ENCODE assay signal across 8 cellular contexts in genomic region chr18:3451989-3452749, GRCh38. TPM values are rescaled to one million over a fixed set of nuclear protein-coding genes. Genes with fewer than 3 reads are reported as not detected.
DNase-seq lines count a peak whose midpoint lies in the region; ATAC-seq, FAIRE-seq and TF ChIP-seq lines count a peak whose summit lies in the region.

No MANE protein-coding gene starts in this region.

- H2AFZ ChIP-seq in endothelial cell of umbilical vein (ENCODE audit: low read depth, low read length), result no peak overlapping the region

- peaks cover 47% of the 10 kb centered on the region for H3K4me1 Mint-ChIP-seq in activated CD8-positive, alpha-beta memory T cell treated with anti-CD3 and anti-CD28 coated beads, Interleukin-2, amount 10 ng/mL, durations not matched to agents 7 days and 5 days

- 1% methylated on average over 42 to 46 of the region's 53 CpGs for WGBS in tibial nerve, 2 donors

- TF ChIP-seq CTCF in AG09309 (IDR thresholded peaks at IDR 0.05; ENCODE audit: control insufficient read depth, insufficient read depth, low read depth, low read length, missing control alignments) (no peak), endothelial cell of umbilical vein (IDR thresholded peaks at IDR 0.05; ENCODE audit: extremely low read depth in 1 of 2, insufficient read depth in 1 of 2, low read depth in 1 of 2, low read length in 2 of 2) (no peak), tibial nerve (IDR thresholded peaks at IDR 0.05) (peak in 1 of 5 experiments; percentile 7)

- no peak for DNase-seq in AG09309 (ENCODE audit: low read depth)
- peak; percentile 51 for DNase-seq in HT1080 (ENCODE audit: low read depth)
- no peak for DNase-seq in activated CD8-positive, alpha-beta memory T cell treated with anti-CD3 and anti-CD28 coated beads, Interleukin-2, amount 10 ng/mL, durations not matched to agents 7 days and 5 days
- peak; percentile 70 for DNase-seq in endothelial cell of umbilical vein (ENCODE audit: low read depth, low spot score)
- DNase-seq in tibial nerve (ENCODE audit: low spot score in 2 of 2), result peak; percentile 50 to 55

- H3K4me2 ChIP-seq in endothelial cell of umbilical vein (ENCODE audit: insufficient read depth, low read length), result peak overlapping the region; percentile 98

- no peak for ATAC-seq in activated CD8-positive, alpha-beta memory T cell treated with anti-CD3 and anti-CD28 coated beads, Interleukin-2, amount 10 ng/mL, durations not matched to agents 7 days and 5 days
- ATAC-seq in HG02981 (IDR thresholded peaks at IDR 0.05; ENCODE audit: unreplicated experiment) (no peak), GM21447 (IDR thresholded peaks at IDR 0.05; ENCODE audit: unreplicated experiment) (no peak)

- no peaks in the 10 kb centered on the region for H3K9me3 Mint-ChIP-seq in activated CD8-positive, alpha-beta memory T cell treated with anti-CD3 and anti-CD28 coated beads, Interleukin-2, amount 10 ng/mL, durations not matched to agents 7 days and 5 days (ENCODE audit: low read depth)

- H3K36me3 ChIP-seq in endothelial cell of umbilical vein (ENCODE audit: control insufficient read depth in 2 of 2, extremely low read depth in 1 of 2, insufficient read depth in 2 of 2, low read length in 2 of 2) (peaks cover 6 to 11% of the 10 kb centered on the region in 2 experiments), muscle layer of colon (ENCODE audit: insufficient read depth, low read length) (peaks cover 9% of the 10 kb centered on the region), tibial nerve (peaks cover 0 to 11% (median 0%) of the 10 kb centered on the region in 3 donors)

- peaks cover 70% of the 10 kb centered on the region for H3K79me2 ChIP-seq in endothelial cell of umbilical vein (ENCODE audit: control insufficient read depth, insufficient read depth, low read length)

- no peak for TF ChIP-seq POLR2A in endothelial cell of umbilical vein (IDR thresholded peaks at IDR 0.05; ENCODE audit: low read depth, low read length)
- TF ChIP-seq POLR2A in tibial nerve (IDR thresholded peaks at IDR 0.05), result peak in 1 of 2 donors; percentile 53

- peak overlapping the region; percentile 87 for H3K4me3 Mint-ChIP-seq in activated CD8-positive, alpha-beta memory T cell treated with anti-CD3 and anti-CD28 coated beads, Interleukin-2, amount 10 ng/mL, durations not matched to agents 7 days and 5 days

- peaks cover 6% of the 10 kb centered on the region for H3K36me3 Mint-ChIP-seq in activated CD8-positive, alpha-beta memory T cell treated with anti-CD3 and anti-CD28 coated beads, Interleukin-2, amount 10 ng/mL, durations not matched to agents 7 days and 5 days

- H3K9me3 ChIP-seq in endothelial cell of umbilical vein (replicated peaks; ENCODE audit: control insufficient read depth, insufficient read depth, low read length), result no peaks in the 10 kb centered on the region
- no peaks in the 10 kb centered on the region for H3K9me3 ChIP-seq in muscle layer of colon (ENCODE audit: low read length)
- no peaks in the 10 kb centered on the region for H3K9me3 ChIP-seq in tibial nerve

- no peaks in the 10 kb centered on the region for H4K20me1 ChIP-seq in endothelial cell of umbilical vein (replicated peaks; ENCODE audit: control insufficient read depth, extremely low read depth, insufficient read depth, low read length)

- BruUV-seq in endothelial cell of umbilical vein (replicated peaks; lab: Mats Ljungman, UMichigan), result no TSS peak

- peak overlapping the region; percentile 84 for H3K27ac Mint-ChIP-seq in activated CD8-positive, alpha-beta memory T cell treated with anti-CD3 and anti-CD28 coated beads, Interleukin-2, amount 10 ng/mL, durations not matched to agents 7 days and 5 days

- TF ChIP-seq EP300 in tibial nerve (IDR thresholded peaks at IDR 0.05), result peak in 1 of 2 donors; percentile 65

- no peaks in the 10 kb centered on the region for H3K9me1 ChIP-seq in endothelial cell of umbilical vein (replicated peaks; ENCODE audit: control insufficient read depth, extremely low read depth, insufficient read depth, low read length)

- H3K9ac ChIP-seq in endothelial cell of umbilical vein (replicated peaks; ENCODE audit: extremely low read depth, insufficient read depth, low read length) (peak overlapping the region; percentile 96), muscle layer of colon (ENCODE audit: low read length) (peak overlapping the region; percentile 99)

- H3K27ac ChIP-seq in endothelial cell of umbilical vein (ENCODE audit: insufficient read depth, low read depth, low read length) (peak overlapping the region; percentile 98), muscle layer of colon (ENCODE audit: low read depth, low read length) (peak overlapping the region; percentile 100), tibial nerve (peak overlapping the region; percentile 97 to 99 (median 98))

- H3K4me3 ChIP-seq in AG09309 (ENCODE audit: control insufficient read depth, low read depth, low read length) (peak overlapping the region; percentile 93), endothelial cell of umbilical vein (replicated peaks in 1 of 3; ENCODE audit: insufficient read depth in 1 of 3, low read depth in 1 of 3, low read length in 3 of 3) (peak overlapping the region; percentile 90 to 95 (median 92)), muscle layer of colon (ENCODE audit: low read depth in 1 of 2, low read length in 2 of 2) (peak overlapping the region; percentile 99 to 100), tibial nerve (peak overlapping the region; percentile 64 to 92 (median 80))

- H3K4me1 ChIP-seq in endothelial cell of umbilical vein (ENCODE audit: control insufficient read depth, extremely low read depth, insufficient read depth, low read length), result peaks cover 39% of the 10 kb centered on the region
- peaks cover 31% of the 10 kb centered on the region for H3K4me1 ChIP-seq in muscle layer of colon (ENCODE audit: insufficient read depth, low read length)
- peaks cover 0 to 35% (median 24%) of the 10 kb centered on the region in 4 donors for H3K4me1 ChIP-seq in tibial nerve

- H3K27me3 Mint-ChIP-seq in activated CD8-positive, alpha-beta memory T cell treated with anti-CD3 and anti-CD28 coated beads, Interleukin-2, amount 10 ng/mL, durations not matched to agents 7 days and 5 days, result no peaks in the 10 kb centered on the region

- CTCF ChIA-PET in activated CD8-positive, alpha-beta memory T cell treated with anti-CD3 and anti-CD28 coated beads, Interleukin-2, amount 10 ng/mL, durations not matched to agents 7 days and 5 days (lab: Charles Lee), result interaction anchor here (0.8 to 5.3 kb wide), 15 partner anchors 10 to 213 kb away, joined by 3 to 50 read pairs (median 4); no protein-coding TSS in a partner anchor
- CTCF ChIA-PET in endothelial cell of umbilical vein (lab: Charles Lee), result interaction anchor here (0.9 to 6.0 kb wide), 11 partner anchors 14 to 418 kb away, joined by 3 to 61 read pairs (median 17); no protein-coding TSS in a partner anchor

- POLR2A ChIA-PET in endothelial cell of umbilical vein (lab: Charles Lee), result interaction anchor here (1.2 to 1.9 kb wide), 3 partner anchors 14 to 151 kb away, joined by 3 to 15 read pairs (median 12); no protein-coding TSS in a partner anchor

- FAIRE-seq in endothelial cell of umbilical vein (lab: Jason Lieb, UNC), result peak; percentile 24

- H3K27me3 ChIP-seq in endothelial cell of umbilical vein (ENCODE audit: control insufficient read depth in 2 of 2, insufficient read depth in 2 of 2, low read length in 2 of 2), result no peaks in the 10 kb centered on the region
- no peaks in the 10 kb centered on the region for H3K27me3 ChIP-seq in muscle layer of colon (ENCODE audit: control insufficient read depth in 1 of 2, insufficient read depth in 2 of 2, low read length in 2 of 2)
- no peaks in the 10 kb centered on the region for H3K27me3 ChIP-seq in tibial nerve

- dilution Hi-C loops in endothelial cell of umbilical vein (cut with MboI; ENCODE audit: extremely low pct_ligation_motif_present, low sequenced_read_pairs), result loop anchor here (25.0 kb wide), 1 partner anchor 190 kb away; the partner anchor contains the start of gene MYL12B

- intact Hi-C loops in endothelial cell of umbilical vein (cut with micrococcal nuclease), result loop anchor here (1.0 to 5.0 kb wide), 6 partner anchors 142 to 545 kb away; partner anchors contain the start of gene MYL12B

TF ChIP-seq in endothelial cell of umbilical vein, 7 proteins besides CTCF, POLR2A, EP300 and RAD21:
- TF ChIP-seq FOS (IDR thresholded peaks at IDR 0.05; ENCODE audit: borderline replicate concordance, insufficient read depth, low read length) (no peak), JUN (IDR thresholded peaks at IDR 0.05; ENCODE audit: borderline replicate concordance, insufficient read depth, insufficient read length, low read depth) (no peak), POLR2AphosphoS5 (IDR thresholded peaks at IDR 0.05; ENCODE audit: insufficient read depth, low read depth, low read length) (no peak)

RNA-seq across cellular contexts. Expression of gene TGIF1, which starts 2.2 kb away (rescaled TPM):
- 54.9 and 61.9 TPM in 2 replicates for total RNA-seq in HT1080 (2014; rRNA removed; shearing (Covaris generic))
- 54.7 and 62.9 TPM in 2 replicates for polyA plus RNA-seq in HT1080 (2015; cell fraction: cytosol; rRNA removed)
- polyA plus RNA-seq in HT1080 (2015; cell fraction: nucleus; rRNA removed), result 80.0 and 81.2 TPM in 2 replicates
- total RNA-seq in activated CD8-positive, alpha-beta memory T cell treated with anti-CD3 and anti-CD28 coated beads, Interleukin-2, amount 10 ng/mL, durations not matched to agents 7 days and 5 days, result 10 to 100 TPM in 1 of 2 experiments, 1 to 10 TPM in 1; 9.7 to 19.0 TPM
- 71.1 and 75.6 TPM in 2 replicates for total RNA-seq in endothelial cell of umbilical vein
- polyA plus RNA-seq in endothelial cell of umbilical vein, result 95.8 and 96.6 TPM in 2 replicates
- 96.9 and 103 TPM in 2 replicates for polyA plus RNA-seq in endothelial cell of umbilical vein (2011; cell fraction: cytosol; rRNA removed)
- polyA plus RNA-seq in endothelial cell of umbilical vein (2011; cell fraction: nucleus; rRNA removed), result 194 and 217 TPM in 2 replicates
- 46.9 and 47.2 TPM in 2 replicates for polyA plus RNA-seq in endothelial cell of umbilical vein (2012)
- 99.1 and 109 TPM in 2 replicates for polyA minus RNA-seq in endothelial cell of umbilical vein
- polyA minus RNA-seq in endothelial cell of umbilical vein (2011; cell fraction: cytosol; rRNA and poly(A)+ RNA removed), result 61.6 TPM
- polyA minus RNA-seq in endothelial cell of umbilical vein (2011; cell fraction: nucleus; rRNA and poly(A)+ RNA removed), result 84.2 and 93.9 TPM in 2 replicates
- total RNA-seq in tibial nerve, result 10 to 100 TPM; 59.2 to 86.1 (median 70.1) TPM

Comparison
In these comparisons a context has a peak if more than half of its experiments do, and no peak if none do; other contexts are left out.
1. DNase-seq: peak in HT1080 (single experiment), endothelial cell of umbilical vein (single experiment) and tibial nerve (2 of 2); none in AG09309 (single experiment) and activated CD8-positive, alpha-beta memory T cell treated with anti-CD3 and anti-CD28 coated beads, Interleukin-2, amount 10 ng/mL, durations not matched to agents 7 days and 5 days (single experiment).
2. Peak in every context shown above with its lines, with median percentiles within 50 percentile points of each other: H3K4me3 ChIP-seq and H3K27ac ChIP-seq.